ENCODE assay signal across 11 cellular contexts in genomic region chr2:173749315-173749714, GRCh38.
DNase-seq lines count a peak whose midpoint lies in the region; ATAC-seq and TF ChIP-seq lines count a peak whose summit lies in the region.
"Had no signal": no experiment of that assay in that cellular context is flagged by ENCODE, and none has a peak within 500 bp of the region (broad histone marks: within the 10 kb centered on the region; RNA-seq: fewer than 3 reads in every experiment).

No MANE protein-coding gene starts in this region.

- intact Hi-C loops in mammary epithelial cell (cut with micrococcal nuclease) = loop anchor here (1.0 kb wide), 3 partner anchors 178 to 347 kb away; no protein-coding TSS in a partner anchor

- CTCF ChIA-PET in mammary epithelial cell (lab: Charles Lee; ENCODE audit: low non-redundant PET) = no interaction called here

- no peak overlapping the region for H2AFZ ChIP-seq in Loucy (ENCODE audit: low read length)
- H2AFZ ChIP-seq in mammary epithelial cell (ENCODE audit: low read depth, low read length) = no peak overlapping the region

- no TSS peak for BruUV-seq in mammary epithelial cell (replicated peaks; lab: Mats Ljungman, UMichigan)

- no peaks in the 10 kb centered on the region for H3F3A ChIP-seq in Loucy (ENCODE audit: low read depth)

- H3K9me3 Mint-ChIP-seq in nephron = no peaks in the 10 kb centered on the region
- H3K9me3 Mint-ChIP-seq: activated T-cell treated with anti-CD3 and anti-CD28 coated beads, Interleukin-2, amount 50 U/mL, for 24 hours; memory B cell had no signal

- no peaks in the 10 kb centered on the region for H3K27me3 ChIP-seq in Loucy (ENCODE audit: insufficient read depth, low read length, poor library complexity, severe bottlenecking)
- H3K27me3 ChIP-seq in mammary epithelial cell (ENCODE audit: insufficient read depth, low read length) = no peaks in the 10 kb centered on the region

- WGBS in mammary epithelial cell (ENCODE audit: low coverage, missing lambda C conversion rate) = 44% methylated on average over 2 of the region's 2 CpGs

- peaks cover 29% of the 10 kb centered on the region for H3K4me1 Mint-ChIP-seq in nephron
- H3K4me1 Mint-ChIP-seq: memory B cell had no signal

- DNase-seq in EL = peak; percentile 39
- DNase-seq in mammary epithelial cell = peak; percentile 6
- DNase-seq in GM20000 (ENCODE audit: low spot score) = no peak
- no peak for DNase-seq in NCI-H2107 (lab: John Stamatoyannopoulos, UW)
- DNase-seq: activated T-cell treated with anti-CD3 and anti-CD28 coated beads, Interleukin-2, amount 50 U/mL, for 24 hours; stimulated activated CD4-positive, alpha-beta T cell treated with anti-CD3 and anti-CD28 coated beads, Interleukin-15, amount 100 ng/mL, for 24 hours had no signal

- in situ Hi-C loops in mammary epithelial cell (cut with MboI; ENCODE audit: low sequenced_read_pairs in 2 of 2) = no loop called here

- H3K4me2 ChIP-seq in Loucy (ENCODE audit: low read depth, low read length, poor library complexity, severe bottlenecking) = no peak overlapping the region
- H3K4me2 ChIP-seq in mammary epithelial cell (ENCODE audit: insufficient read depth, low read depth, low read length) = no peak overlapping the region

- H3K4me3 ChIP-seq in Loucy (ENCODE audit: low read length, poor library complexity, severe bottlenecking) = no peak overlapping the region
- no peak overlapping the region for H3K4me3 ChIP-seq in mammary epithelial cell (replicated peaks in 1 of 3; ENCODE audit: insufficient read depth in 1 of 3, low read depth in 2 of 3, low read length in 3 of 3)

- H3K4me3 Mint-ChIP-seq in nephron = no peak overlapping the region
- H3K4me3 Mint-ChIP-seq: activated T-cell treated with anti-CD3 and anti-CD28 coated beads, Interleukin-2, amount 50 U/mL, for 24 hours; memory B cell had no signal

- no peaks in the 10 kb centered on the region for H3K9me3 ChIP-seq in Loucy (ENCODE audit: insufficient read depth, low read depth, low read length)
- no peaks in the 10 kb centered on the region for H3K9me3 ChIP-seq in mammary epithelial cell (replicated peaks; ENCODE audit: insufficient read depth, low read length)

- H3K36me3 ChIP-seq in Loucy (ENCODE audit: insufficient read depth, low read length) = no peaks in the 10 kb centered on the region
- H3K36me3 ChIP-seq in mammary epithelial cell (ENCODE audit: insufficient read depth, low read length) = no peaks in the 10 kb centered on the region

- no peaks in the 10 kb centered on the region for H3K9me2 ChIP-seq in Loucy (replicated peaks; ENCODE audit: low read depth, low read length)

- H3K4me1 ChIP-seq in Loucy (ENCODE audit: insufficient read depth, low read length, poor library complexity, severe bottlenecking) (no peaks in the 10 kb centered on the region), mammary epithelial cell (ENCODE audit: insufficient read depth, low read length) (no peaks in the 10 kb centered on the region)

- no peak overlapping the region for H3K27ac ChIP-seq in mammary epithelial cell (ENCODE audit: insufficient read depth, low read depth, low read length)

- H3K79me2 ChIP-seq in Loucy (ENCODE audit: insufficient read depth, low read length) (no peaks in the 10 kb centered on the region), mammary epithelial cell (ENCODE audit: insufficient read depth, low read length) (no peaks in the 10 kb centered on the region)

- no peak overlapping the region for H3K9ac ChIP-seq in Loucy (ENCODE audit: low read depth, low read length, poor library complexity, severe bottlenecking)
- H3K9ac ChIP-seq in mammary epithelial cell (ENCODE audit: insufficient read depth, low read length) = no peak overlapping the region

- H3K27ac Mint-ChIP-seq in nephron = no peak overlapping the region
- H3K27ac Mint-ChIP-seq: activated T-cell treated with anti-CD3 and anti-CD28 coated beads, Interleukin-2, amount 50 U/mL, for 24 hours; memory B cell had no signal

- dilution Hi-C loops in mammary epithelial cell (cut with HindIII; ENCODE audit: low sequenced_read_pairs) = no loop called here

- no peaks in the 10 kb centered on the region for H3K27me3 Mint-ChIP-seq in nephron (ENCODE audit: low read depth)

- H4K20me1 ChIP-seq in Loucy (ENCODE audit: insufficient read depth, low read length, poor library complexity, severe bottlenecking) (no peaks in the 10 kb centered on the region), mammary epithelial cell (ENCODE audit: insufficient read depth, low read length) (no peaks in the 10 kb centered on the region)

- peak; percentile 34; the same call in 1 of the 2 replicates for TF ChIP-seq CTCF in Loucy (conservative IDR thresholded peaks at IDR 0.05; ENCODE audit: low read length)
- TF ChIP-seq CTCF in mammary epithelial cell (conservative IDR thresholded peaks at IDR 0.05 in 1 of 2, IDR thresholded peaks at IDR 0.05 in 1 of 2; ENCODE audit: extremely low read depth in 1 of 2, insufficient read depth in 1 of 2, low read depth in 1 of 2, low read length in 2 of 2) = peak in 1 of 2 donors; percentile 52
- peak; percentile 47 to 58 (median 57) for TF ChIP-seq CTCF in nephron (IDR thresholded peaks at IDR 0.05; ENCODE audit: unreplicated experiment in 3 of 3)
- no peak for TF ChIP-seq CTCF in GM20000 (IDR thresholded peaks at IDR 0.05; ENCODE audit: extremely low read depth, missing control alignments)

- no peaks in the 10 kb centered on the region for H3K36me3 Mint-ChIP-seq in nephron (ENCODE audit: low read depth)
- H3K36me3 Mint-ChIP-seq: memory B cell had no signal

- ATAC-seq in GM18873 (IDR thresholded peaks at IDR 0.05; ENCODE audit: low FRiP score, unreplicated experiment) = no peak
- ATAC-seq in HG03439 (IDR thresholded peaks at IDR 0.05; ENCODE audit: unreplicated experiment) = no peak

Comparison
In these comparisons a context has a peak if more than half of its experiments do, and no peak if none do; other contexts are left out.
1. DNase-seq: peak in EL (single experiment) and mammary epithelial cell (single experiment); none in GM20000 (single experiment) and NCI-H2107 (single experiment).